Comparison of ENCODE assay signal across 17 cellular contexts in the genomic region with DNA sequence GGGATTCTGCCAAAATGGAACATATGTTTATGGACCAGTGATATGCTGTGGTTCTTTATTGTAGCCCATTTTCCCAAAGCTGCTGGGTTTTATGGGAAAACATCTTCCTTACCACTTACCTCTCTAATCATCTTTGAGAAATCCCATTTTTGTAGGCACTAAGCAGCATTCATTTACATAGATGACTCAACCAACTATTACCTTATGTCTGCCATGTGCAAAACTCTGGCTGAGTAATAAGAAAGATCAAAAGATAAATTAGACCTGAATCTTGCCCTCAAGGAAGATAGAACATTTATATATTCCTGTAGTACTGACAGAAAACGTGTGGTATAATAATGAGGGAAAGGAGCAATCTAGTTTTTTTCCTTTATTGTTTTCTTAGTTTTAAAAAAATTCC. TPM values are rescaled to one million over a fixed set of nuclear protein-coding genes. Genes with fewer than 3 reads are reported as not detected.
A peak's percentile ranks its signal among the peaks of the same experiment; 100 is the strongest.
DNase-seq lines count a peak whose midpoint lies in the region; ATAC-seq and TF ChIP-seq lines count a peak whose summit lies in the region.
"Had no signal": no experiment of that assay in that cellular context is flagged by ENCODE, and none has a peak within 500 bp of the region (broad histone marks: within the 10 kb centered on the region; RNA-seq: fewer than 3 reads in every experiment).

No MANE protein-coding gene starts in this region.

- POLR2A ChIA-PET in activated CD4-positive, alpha-beta T cell treated with anti-CD3 and anti-CD28 coated beads for 36 hours (lab: Charles Lee): no interaction called here

- no peaks in the 10 kb centered on the region for H3K27me3 ChIP-seq in gastrocnemius medialis
- H3K27me3 ChIP-seq: BLaER1 treated with 17β-estradiol and CSF1 and Interleukin-3, amounts not matched to agents 10 nM and 100 nM had no signal

- no peak overlapping the region for H3K4me3 ChIP-seq in foreskin fibroblast (ENCODE audit: low read depth in 1 of 2, low read length in 2 of 2)
- no peak overlapping the region for H3K4me3 ChIP-seq in gastrocnemius medialis
- H3K4me3 ChIP-seq: BLaER1 treated with 17β-estradiol and CSF1 and Interleukin-3, amounts not matched to agents 10 nM and 100 nM had no signal

- H3K27ac ChIP-seq in gastrocnemius medialis: no peak overlapping the region
- H3K27ac ChIP-seq: BLaER1 treated with 17β-estradiol and CSF1 and Interleukin-3, amounts not matched to agents 10 nM and 100 nM had no signal

- H3K4me1 Mint-ChIP-seq in activated CD4-positive, alpha-beta T cell treated with anti-CD3 and anti-CD28 coated beads for 36 hours: peaks cover 29% of the 10 kb centered on the region
- H3K4me1 Mint-ChIP-seq in activated naive CD8-positive, alpha-beta T cell treated with anti-CD3 and anti-CD28 coated beads, Interleukin-2, amount 50 U/mL, for 24 hours: peaks cover 34% of the 10 kb centered on the region

- intact Hi-C loops in activated CD4-positive, alpha-beta T cell treated with anti-CD3 and anti-CD28 coated beads for 36 hours (cut with DNase I, micrococcal nuclease): no loop called here
- intact Hi-C loops in gastrocnemius medialis (cut with DNase I; ENCODE audit: low total_unique reads): no loop called here

- no peaks in the 10 kb centered on the region for H3K36me3 ChIP-seq in gastrocnemius medialis
- H3K36me3 ChIP-seq: BLaER1 treated with 17β-estradiol and CSF1 and Interleukin-3, amounts not matched to agents 10 nM and 100 nM had no signal

- no peak for DNase-seq in activated CD4-positive, alpha-beta T cell treated with anti-CD3 and anti-CD28 coated beads for 36 hours
- no peak for DNase-seq in activated CD4-positive, alpha-beta T cell treated with anti-CD3 and anti-CD28 coated beads, Interleukin-2, amount 50 U/mL, for 48 hours
- DNase-seq in M059J (ENCODE audit: low read depth): peak; percentile 83
- DNase-seq in activated naive CD8-positive, alpha-beta T cell treated with anti-CD3 and anti-CD28 coated beads, Interleukin-2, amount 50 U/mL, for 24 hours: no peak
- DNase-seq in foreskin fibroblast: peak; percentile 2 to 23
- no peak for DNase-seq in globus pallidus (ENCODE audit: low spot score)
- DNase-seq in gastrocnemius medialis: no peak
- no peak for DNase-seq in ecto neural progenitor cell (ENCODE audit: low spot score)
- DNase-seq: NCI-H146, NCI-H2081 treated with DMSO at 0.1 percent for 48 hours, NCI-H226, NCI-H748 treated with DMSO at 0.1 percent for 48 hours, SHP77 treated with DMSO at 0.1 percent for 48 hours had no signal

- in situ Hi-C loops in gastrocnemius medialis (cut with MboI; ENCODE audit: low sequenced_read_pairs in 4 of 4): no loop called here

- no peaks in the 10 kb centered on the region for H3K36me3 Mint-ChIP-seq in activated CD4-positive, alpha-beta T cell treated with anti-CD3 and anti-CD28 coated beads for 36 hours (ENCODE audit: low read depth)
- H3K36me3 Mint-ChIP-seq in activated naive CD8-positive, alpha-beta T cell treated with anti-CD3 and anti-CD28 coated beads, Interleukin-2, amount 50 U/mL, for 24 hours (ENCODE audit: low read depth): no peaks in the 10 kb centered on the region

- H3K27ac Mint-ChIP-seq in activated CD4-positive, alpha-beta T cell treated with anti-CD3 and anti-CD28 coated beads for 36 hours: no peak overlapping the region
- peak overlapping the region; percentile 44 for H3K27ac Mint-ChIP-seq in activated naive CD8-positive, alpha-beta T cell treated with anti-CD3 and anti-CD28 coated beads, Interleukin-2, amount 50 U/mL, for 24 hours
- H3K27ac Mint-ChIP-seq: IgD-negative memory B cell had no signal

- CTCF ChIA-PET in activated CD4-positive, alpha-beta T cell treated with anti-CD3 and anti-CD28 coated beads for 36 hours (lab: Charles Lee): no interaction called here

- peak; percentile 47 for ATAC-seq in activated CD4-positive, alpha-beta T cell treated with anti-CD3 and anti-CD28 coated beads for 36 hours
- ATAC-seq in activated naive CD8-positive, alpha-beta T cell treated with anti-CD3 and anti-CD28 coated beads, Interleukin-2, amount 50 U/mL, for 24 hours: peak; percentile 65
- no peak for ATAC-seq in gastrocnemius medialis

- H3K4me1 ChIP-seq in gastrocnemius medialis: no peaks in the 10 kb centered on the region

- no peak overlapping the region for H3K4me3 Mint-ChIP-seq in activated CD4-positive, alpha-beta T cell treated with anti-CD3 and anti-CD28 coated beads for 36 hours
- no peak overlapping the region for H3K4me3 Mint-ChIP-seq in activated naive CD8-positive, alpha-beta T cell treated with anti-CD3 and anti-CD28 coated beads, Interleukin-2, amount 50 U/mL, for 24 hours
- H3K4me3 Mint-ChIP-seq: IgD-negative memory B cell had no signal

- no peaks in the 10 kb centered on the region for H3K9me3 Mint-ChIP-seq in activated CD4-positive, alpha-beta T cell treated with anti-CD3 and anti-CD28 coated beads for 36 hours (ENCODE audit: low read depth)
- no peaks in the 10 kb centered on the region for H3K9me3 Mint-ChIP-seq in activated naive CD8-positive, alpha-beta T cell treated with anti-CD3 and anti-CD28 coated beads, Interleukin-2, amount 50 U/mL, for 24 hours
- H3K9me3 Mint-ChIP-seq: IgD-negative memory B cell had no signal

- H3K27me3 Mint-ChIP-seq in activated CD4-positive, alpha-beta T cell treated with anti-CD3 and anti-CD28 coated beads for 36 hours: no peaks in the 10 kb centered on the region
- H3K27me3 Mint-ChIP-seq in activated naive CD8-positive, alpha-beta T cell treated with anti-CD3 and anti-CD28 coated beads, Interleukin-2, amount 50 U/mL, for 24 hours: no peaks in the 10 kb centered on the region
- H3K27me3 Mint-ChIP-seq: IgD-negative memory B cell had no signal

- TF ChIP-seq POLR2A in gastrocnemius medialis (IDR thresholded peaks at IDR 0.05): no peak

- TF ChIP-seq CTCF in foreskin fibroblast (IDR thresholded peaks at IDR 0.05; ENCODE audit: low read depth, low read length): no peak
- TF ChIP-seq CTCF in gastrocnemius medialis (IDR thresholded peaks at IDR 0.05 in 4 of 5, conservative IDR thresholded peaks at IDR 0.05 in 1 of 5): no peak

- no peaks in the 10 kb centered on the region for H3K9me3 ChIP-seq in gastrocnemius medialis
- H3K9me3 ChIP-seq: BLaER1 treated with 17β-estradiol and CSF1 and Interleukin-3, amounts not matched to agents 10 nM and 100 nM had no signal

RNA-seq across cellular contexts. Expression of a gene that starts 24.3 kb away (rescaled TPM):
- total RNA-seq in activated CD4-positive, alpha-beta T cell treated with anti-CD3 and anti-CD28 coated beads for 36 hours: 10 to 100 TPM; 36.9 to 57.9 TPM
- 43.4 and 43.8 TPM in 2 replicates for total RNA-seq in M059J (2014; rRNA removed; shearing (Covaris generic))
- 10 to 100 TPM; 21.6 to 49.6 (median 34.8) TPM for total RNA-seq in gastrocnemius medialis

RNA-seq across cellular contexts. Expression of a gene that starts 34.8 kb away (rescaled TPM):
- total RNA-seq in activated CD4-positive, alpha-beta T cell treated with anti-CD3 and anti-CD28 coated beads for 36 hours: not detected
- total RNA-seq in M059J (2014; rRNA removed; shearing (Covaris generic)): not detected in 2 replicates
- total RNA-seq in gastrocnemius medialis: 10 to 100 TPM in 1 of 4 donors, not detected in 3; 12.7 TPM
- total RNA-seq: A172, HT1080 had no signal

Comparison
In these comparisons a context has a peak if more than half of its experiments do, and no peak if none do; other contexts are left out.
1. ATAC-seq: peak in activated CD4-positive, alpha-beta T cell treated with anti-CD3 and anti-CD28 coated beads for 36 hours (single experiment) and activated naive CD8-positive, alpha-beta T cell treated with anti-CD3 and anti-CD28 coated beads, Interleukin-2, amount 50 U/mL, for 24 hours (single experiment); none in gastrocnemius medialis (0 of 2).
2. DNase-seq: peak in M059J (single experiment) and foreskin fibroblast (2 of 2); none in activated CD4-positive, alpha-beta T cell treated with anti-CD3 and anti-CD28 coated beads for 36 hours (single experiment), activated CD4-positive, alpha-beta T cell treated with anti-CD3 and anti-CD28 coated beads, Interleukin-2, amount 50 U/mL, for 48 hours (0 of 2), activated naive CD8-positive, alpha-beta T cell treated with anti-CD3 and anti-CD28 coated beads, Interleukin-2, amount 50 U/mL, for 24 hours (single experiment), globus pallidus (single experiment), gastrocnemius medialis (0 of 2) and ecto neural progenitor cell (single experiment).